20 cellular contexts compared by ENCODE assay signal in the genomic region with DNA sequence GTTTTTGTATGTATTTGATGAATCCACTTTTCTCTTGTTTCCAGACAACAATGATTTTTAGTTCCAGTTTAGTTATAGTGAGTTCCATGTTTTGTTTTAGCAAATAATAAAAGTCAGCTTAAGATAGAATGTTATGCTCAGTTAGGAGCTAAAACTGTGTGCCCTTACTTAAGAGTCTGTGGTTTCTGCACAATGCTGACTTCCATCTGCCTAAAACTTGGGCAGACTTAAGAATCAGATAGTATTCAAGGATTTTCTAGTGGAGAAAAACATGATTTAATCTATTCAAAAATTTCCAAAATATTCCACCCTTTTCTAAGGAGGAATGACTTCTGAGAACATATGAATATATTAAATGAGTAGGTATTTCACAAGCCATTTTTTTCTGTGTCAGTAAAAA. TPM values are rescaled to one million over a fixed set of nuclear protein-coding genes. Genes with fewer than 3 reads are reported as not detected.
A peak's percentile ranks its signal among the peaks of the same experiment; 100 is the strongest.
DNase-seq lines count a peak whose midpoint lies in the region; ATAC-seq and TF ChIP-seq lines count a peak whose summit lies in the region.
"Had no signal": no experiment of that assay in that cellular context is flagged by ENCODE, and none has a peak within 500 bp of the region (broad histone marks: within the 10 kb centered on the region; RNA-seq: fewer than 3 reads in every experiment).

No MANE protein-coding gene starts in this region.

- peak overlapping the region; percentile 58; the same call in 1 of the 2 replicates for H3K56ac ChIP-seq in IMR-90 (ENCODE audit: extremely low read depth, insufficient read depth, low read length)

- DNase-seq in IMR-90 (no peak), colonic mucosa (no peak), mesothelial cell of epicardium (ENCODE audit: low spot score in 2 of 2, unreplicated experiment in 2 of 2) (no peak), putamen (ENCODE audit: low spot score) (no peak), SIG-M5 treated with dmso at 0.1 percent for 504 hours (lab: John Stamatoyannopoulos, UW; ENCODE audit: unreplicated experiment) (no peak), CD14-positive monocyte (ENCODE audit: low spot score) (no peak), amygdala (lab: John Stamatoyannopoulos, UW) (no peak)
- DNase-seq: activated effector memory CD4-positive, alpha-beta T cell treated with anti-CD3 and anti-CD28 coated beads, Interleukin-2, amount 50 U/mL, for 16 hours; amniotic stem cell; DND-41; naive thymus-derived CD8-positive, alpha-beta T cell; NCI-H1105; NCI-H69; T-helper 1 cell had no signal

- H3K4me3 Mint-ChIP-seq in mesothelial cell of epicardium (no peak overlapping the region), CD14-positive monocyte (no peak overlapping the region)
- H3K4me3 Mint-ChIP-seq: central memory CD8-positive, alpha-beta T cell; naive thymus-derived CD8-positive, alpha-beta T cell had no signal

- peak overlapping the region; percentile 39; the same call in 1 of the 2 replicates for H3K9ac ChIP-seq in IMR-90 (ENCODE audit: low read depth, low read length)
- no peak overlapping the region for H3K9ac ChIP-seq in colonic mucosa (ENCODE audit: low read depth in 2 of 2, low read length in 2 of 2)
- peak overlapping the region in 4 of 5 donors; percentile 26 to 76 (median 65) for H3K9ac ChIP-seq in subcutaneous abdominal adipose tissue (ENCODE audit: low read length in 5 of 5)

- H2AFZ ChIP-seq in IMR-90 (replicated peaks; ENCODE audit: low read length, poor library complexity), result no peak overlapping the region
- H2AFZ ChIP-seq: hepatocyte had no signal

- BruUV-seq in IMR-90 (replicated peaks; lab: Mats Ljungman, UMichigan), result no TSS peak

- H2AK9ac ChIP-seq in IMR-90 (replicated peaks; ENCODE audit: low read depth, low read length, poor library complexity), result no peak overlapping the region

- no peak overlapping the region for H3K4me2 ChIP-seq in IMR-90 (ENCODE audit: low read depth, low read length)
- H3K4me2 ChIP-seq: hepatocyte had no signal

- peak overlapping the region; percentile 84 for H2BK20ac ChIP-seq in IMR-90 (ENCODE audit: low read depth, low read length)

- in situ Hi-C loops in IMR-90 (cut with MboI; ENCODE audit: low sequenced_read_pairs), result no loop called here

- H3K4ac ChIP-seq in IMR-90 (ENCODE audit: low read depth, low read length), result peak overlapping the region; percentile 58; the same call in 1 of the 2 replicates

- TF ChIP-seq CTCF in IMR-90 (conservative IDR thresholded peaks at IDR 0.05; ENCODE audit: low read depth, low read length), result no peak
- no peak for TF ChIP-seq CTCF in colonic mucosa (IDR thresholded peaks at IDR 0.05)
- no peak for TF ChIP-seq CTCF in mesothelial cell of epicardium (IDR thresholded peaks at IDR 0.05; ENCODE audit: unreplicated experiment)
- TF ChIP-seq CTCF in CD14-positive monocyte (IDR thresholded peaks at IDR 0.05), result no peak

- H4K8ac ChIP-seq in IMR-90 (ENCODE audit: low read depth in 2 of 2, low read length in 2 of 2), result peak overlapping the region; percentile 53 to 66; a peak in 3 of 4 replicates

- no peak overlapping the region; the same call in 1 of the 2 replicates for H3K14ac ChIP-seq in IMR-90 (replicated peaks; ENCODE audit: low read depth, low read length)

- ATAC-seq in IMR-90 (ENCODE audit: low read depth), result no peak
- ATAC-seq: naive thymus-derived CD8-positive, alpha-beta T cell had no signal

- H3K9me3 Mint-ChIP-seq in mesothelial cell of epicardium, result no peaks in the 10 kb centered on the region
- H3K9me3 Mint-ChIP-seq in CD14-positive monocyte, result no peaks in the 10 kb centered on the region
- H3K9me3 Mint-ChIP-seq: central memory CD8-positive, alpha-beta T cell; naive thymus-derived CD8-positive, alpha-beta T cell had no signal

- peak overlapping the region; percentile 92 for H3K18ac ChIP-seq in IMR-90 (ENCODE audit: low read depth, low read length)

- no peaks in the 10 kb centered on the region for H4K20me1 ChIP-seq in IMR-90 (ENCODE audit: insufficient read depth, low read length)

- peaks cover 10% of the 10 kb centered on the region for H3K9me1 ChIP-seq in IMR-90 (ENCODE audit: insufficient read depth, low read length)

- peaks cover 57% of the 10 kb centered on the region for H3K4me1 Mint-ChIP-seq in mesothelial cell of epicardium
- H3K4me1 Mint-ChIP-seq in CD14-positive monocyte, result no peaks in the 10 kb centered on the region
- H3K4me1 Mint-ChIP-seq: central memory CD8-positive, alpha-beta T cell; naive thymus-derived CD8-positive, alpha-beta T cell had no signal

- H3K9me3 ChIP-seq in IMR-90 (ENCODE audit: control insufficient read depth, insufficient read depth, low read length) (no peaks in the 10 kb centered on the region), colonic mucosa (no peaks in the 10 kb centered on the region), subcutaneous abdominal adipose tissue (ENCODE audit: control insufficient read depth in 5 of 5, low read length in 5 of 5) (no peaks in the 10 kb centered on the region)

- H3K27ac ChIP-seq in IMR-90 (ENCODE audit: insufficient read depth, low read length) (peak overlapping the region; percentile 53; the same call in 1 of the 2 replicates), colonic mucosa (peak overlapping the region; percentile 28), subcutaneous abdominal adipose tissue (ENCODE audit: low read depth, low read length) (peak overlapping the region; percentile 91)
- H3K27ac ChIP-seq: VCaP had no signal

- H3K27me3 Mint-ChIP-seq in mesothelial cell of epicardium (ENCODE audit: low read depth) (no peaks in the 10 kb centered on the region), CD14-positive monocyte (ENCODE audit: low read depth in 3 of 3) (peaks cover 0 to 7% (median 2%) of the 10 kb centered on the region in 3 donors)

- no peaks in the 10 kb centered on the region for H3K27me3 ChIP-seq in IMR-90 (ENCODE audit: control insufficient read depth, insufficient read depth, low read length)
- no peaks in the 10 kb centered on the region for H3K27me3 ChIP-seq in colonic mucosa
- no peaks in the 10 kb centered on the region for H3K27me3 ChIP-seq in subcutaneous abdominal adipose tissue (ENCODE audit: control insufficient read depth in 5 of 5, insufficient read depth in 4 of 5, low read length in 5 of 5)
- H3K27me3 ChIP-seq: hepatocyte had no signal

- H3K36me3 Mint-ChIP-seq in mesothelial cell of epicardium (no peaks in the 10 kb centered on the region), CD14-positive monocyte (no peaks in the 10 kb centered on the region)
- H3K36me3 Mint-ChIP-seq: naive thymus-derived CD8-positive, alpha-beta T cell had no signal

- POLR2A ChIA-PET in IMR-90 (lab: Charles Lee; ENCODE audit: unreplicated experiment), result no interaction called here

- H3K4me3 ChIP-seq in IMR-90 (ENCODE audit: insufficient read depth, low read depth, low read length) (no peak overlapping the region), colonic mucosa (no peak overlapping the region), subcutaneous abdominal adipose tissue (ENCODE audit: low read depth in 1 of 5, low read length in 5 of 5) (no peak overlapping the region)
- H3K4me3 ChIP-seq: hepatocyte, lung had no signal

- peaks cover 33% of the 10 kb centered on the region for H3K4me1 ChIP-seq in IMR-90 (ENCODE audit: control insufficient read depth, insufficient read depth, low read length)
- no peaks in the 10 kb centered on the region for H3K4me1 ChIP-seq in colonic mucosa
- H3K4me1 ChIP-seq in subcutaneous abdominal adipose tissue (ENCODE audit: control insufficient read depth in 5 of 5, insufficient read depth in 5 of 5, low read length in 5 of 5), result peaks cover 16 to 94% (median 91%) of the 10 kb centered on the region in 5 donors

- H2AK5ac ChIP-seq in IMR-90 (ENCODE audit: low read depth, low read length), result peak overlapping the region; percentile 83; the same call in 1 of the 2 replicates

- no peak for TF ChIP-seq POLR2A in IMR-90 (IDR thresholded peaks at IDR 0.05; ENCODE audit: low read depth, low read length)

- intact Hi-C loops in IMR-90 (cut with micrococcal nuclease) (no loop called here), colonic mucosa (cut with DNase I) (no loop called here), CD14-positive monocyte (cut with micrococcal nuclease) (no loop called here)

- peak overlapping the region; percentile 80; the same call in 1 of the 2 replicates for H3K23ac ChIP-seq in IMR-90 (ENCODE audit: low read depth, low read length)

- peak overlapping the region; percentile 40 for H3K27ac Mint-ChIP-seq in mesothelial cell of epicardium
- H3K27ac Mint-ChIP-seq in CD14-positive monocyte, result no peak overlapping the region
- H3K27ac Mint-ChIP-seq: naive thymus-derived CD8-positive, alpha-beta T cell; progenitor cell of endocrine pancreas had no signal

- CTCF ChIA-PET in IMR-90 (lab: Yijun Ruan, JAX), result interaction anchor here (1.0 kb wide), 1 partner anchor 41 kb away, joined by 5 read pairs; no protein-coding TSS in a partner anchor

- peak overlapping the region; percentile 71; the same call in 1 of the 2 replicates for H4K91ac ChIP-seq in IMR-90 (ENCODE audit: insufficient read depth, low read depth, low read length)

- H2BK120ac ChIP-seq in IMR-90 (ENCODE audit: low read depth, low read length), result peak overlapping the region; percentile 87

- peak overlapping the region; percentile 93 for H2BK5ac ChIP-seq in IMR-90 (ENCODE audit: low read depth, low read length, poor library complexity, severe bottlenecking)

- dilution Hi-C loops in IMR-90 (cut with HindIII; ENCODE audit: low sequenced_read_pairs, unreplicated experiment), result no loop called here

- no peak for TF ChIP-seq RAD21 in IMR-90 (IDR thresholded peaks at IDR 0.05; ENCODE audit: low read length)

- H3K36me3 ChIP-seq in IMR-90 (ENCODE audit: control insufficient read depth, insufficient read depth, low read length) (peaks cover 2% of the 10 kb centered on the region; the same call in 1 of the 2 replicates), colonic mucosa (no peaks in the 10 kb centered on the region), subcutaneous abdominal adipose tissue (ENCODE audit: control insufficient read depth in 5 of 5, insufficient read depth in 5 of 5, low read length in 5 of 5) (peaks cover 0 to 4% (median 0%) of the 10 kb centered on the region in 5 donors)

- peaks cover 3 to 7% of the 10 kb centered on the region in 2 experiments; a peak in 2 of 4 replicates for H3K79me1 ChIP-seq in IMR-90 (ENCODE audit: low read depth in 1 of 2, low read length in 2 of 2)

- peak overlapping the region; percentile 67; the same call in 1 of the 2 replicates for H4K5ac ChIP-seq in IMR-90 (ENCODE audit: low read depth, low read length)

- H2BK15ac ChIP-seq in IMR-90 (ENCODE audit: low read depth, low read length), result peak overlapping the region; percentile 58; the same call in 1 of the 3 replicates

TF ChIP-seq in IMR-90, 13 proteins besides CTCF, POLR2A, EP300 and RAD21 (continues in another document):
- TF ChIP-seq RFX5 (IDR thresholded peaks at IDR 0.05; ENCODE audit: low read depth, low read length) (no peak), FOS (IDR thresholded peaks at IDR 0.05; ENCODE audit: low read depth, low read length) (no peak), RCOR1 (IDR thresholded peaks at IDR 0.05; ENCODE audit: insufficient replicate concordance, low read length) (no peak)

RNA-seq across cellular contexts. Expression of a gene that starts 32.8 kb away (rescaled TPM):
- total RNA-seq in IMR-90 (2012; rRNA removed) (29.7 and 35.8 TPM in 2 replicates), colonic mucosa (10 to 100 TPM; 15.8 to 35.1 TPM), mesothelial cell of epicardium (41.5 to 49.4 TPM (median 46.4 TPM) in 3 replicates)
- polyA plus RNA-seq in IMR-90 (2012; rRNA removed) (28.9 and 33.9 TPM in 2 replicates), CD14-positive monocyte (not detected)
- 51.0 and 61.1 TPM in 2 replicates for polyA plus RNA-seq in IMR-90 (2012; cell fraction: cytosol; rRNA removed)
- 36.2 and 63.2 TPM in 2 replicates for polyA plus RNA-seq in IMR-90 (2012; cell fraction: nucleus; rRNA removed; ENCODE audit: low replicate concordance)
- total RNA-seq: naive thymus-derived CD8-positive, alpha-beta T cell had no signal
- polyA plus RNA-seq: naive thymus-derived CD8-positive, alpha-beta T cell had no signal

Comparison
In these comparisons a context has a peak if more than half of its experiments do, and no peak if none do; other contexts are left out.
1. H3K27ac ChIP-seq: peak in every context shown above with its lines; median percentile 91 in subcutaneous abdominal adipose tissue; 53 in IMR-90; 28 in colonic mucosa.
2. H3K9ac ChIP-seq: peak in IMR-90 (single experiment) and subcutaneous abdominal adipose tissue (4 of 5); none in colonic mucosa (0 of 2).